In the genomic region with DNA sequence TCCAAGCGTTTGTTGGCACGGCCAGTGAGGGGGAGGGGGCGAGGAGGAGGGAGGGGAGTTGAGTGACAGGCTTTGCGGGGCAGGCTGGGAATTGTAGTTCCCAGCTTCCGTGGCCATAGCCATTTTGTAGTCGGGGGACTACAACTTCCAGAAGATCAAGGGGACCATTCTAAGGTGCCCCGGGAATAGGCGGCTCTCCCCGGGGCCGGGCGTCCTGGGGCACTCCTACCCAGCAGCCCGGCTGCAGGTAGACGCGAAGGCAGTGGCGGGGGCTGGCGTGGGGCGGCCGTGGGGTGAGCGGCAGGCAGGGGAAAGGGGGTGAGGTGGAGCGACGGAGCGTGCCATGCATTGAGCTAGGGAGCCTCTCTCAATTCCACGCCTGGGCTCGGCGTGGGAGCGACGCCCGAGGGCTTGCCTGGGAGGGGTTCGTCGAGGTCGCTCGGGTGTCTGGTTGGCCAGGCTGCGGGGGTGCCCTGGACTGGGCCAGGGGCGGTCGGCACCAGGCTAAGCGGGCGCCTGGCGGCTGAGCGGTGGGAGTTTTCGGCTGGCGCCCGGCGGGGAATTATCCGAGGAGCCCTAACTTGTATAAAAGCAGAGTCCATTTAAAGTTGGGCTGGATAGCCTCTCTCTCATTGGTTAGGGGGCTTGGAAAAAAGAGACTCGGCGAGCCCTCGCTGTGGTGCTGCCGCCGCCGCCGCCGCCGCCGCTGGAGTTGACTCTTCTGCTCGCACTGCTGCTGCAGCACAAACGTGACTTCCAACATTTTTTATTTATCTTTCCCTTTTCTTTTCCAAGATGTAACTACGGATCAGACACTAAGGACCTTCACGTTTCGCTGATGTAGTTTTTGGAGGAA, we compare ENCODE assay signal across 8 cellular contexts. TPM values are rescaled to one million over a fixed set of nuclear protein-coding genes. Genes with fewer than 3 reads are reported as not detected.
DNase-seq lines count a peak whose midpoint lies in the region; ATAC-seq, FAIRE-seq and TF ChIP-seq lines count a peak whose summit lies in the region.

Gene JARID2, plus strand, starts transcription at position 709 of the 856 bp plus-strand sequence. CDS start 471 bp downstream, outside the sequence.

- H3K4me1 Mint-ChIP-seq in WTC11 = peaks cover 51% of the 10 kb centered on the region

- peak; percentile 62 for TF ChIP-seq POLR2A in GM18951 (IDR thresholded peaks at IDR 0.05; ENCODE audit: extremely low read depth, insufficient read depth, insufficient read length)

- H3K4me3 Mint-ChIP-seq in WTC11 = peak within 1 kb of the TSS; percentile 100

- H3K27me3 ChIP-seq in bronchial epithelial cell (ENCODE audit: control insufficient read depth, insufficient read depth, low read length) (no peaks in the 10 kb centered on the region), smooth muscle cell (ENCODE audit: low read depth) (no peaks in the 10 kb centered on the region)

- H3K27ac Mint-ChIP-seq in WTC11 = peak within 1 kb of the TSS; percentile 98

- peak; percentile 60 for ATAC-seq in HG03175 (IDR thresholded peaks at IDR 0.05; ENCODE audit: unreplicated experiment)
- peak; percentile 66 for ATAC-seq in WTC11

- peak within 1 kb of the TSS; percentile 97 for H2AFZ ChIP-seq in smooth muscle cell (ENCODE audit: low read depth)

- no peaks in the 10 kb centered on the region for H3K27me3 Mint-ChIP-seq in WTC11 (ENCODE audit: low read depth)

- peaks cover 34% of the 10 kb centered on the region for H4K20me1 ChIP-seq in smooth muscle cell (ENCODE audit: low read depth)

- peak within 1 kb of the TSS; percentile 84 for H3K4me2 ChIP-seq in smooth muscle cell

- peaks cover 25% of the 10 kb centered on the region for H3F3A ChIP-seq in smooth muscle cell (ENCODE audit: low read depth)

- H3K4me3 ChIP-seq in bronchial epithelial cell (ENCODE audit: low read depth, low read length) = peak within 1 kb of the TSS; percentile 95
- H3K4me3 ChIP-seq in smooth muscle cell = peak within 1 kb of the TSS; percentile 87

- H3K36me3 Mint-ChIP-seq in WTC11 = peaks cover 26% of the 10 kb centered on the region

- H3K27ac ChIP-seq in smooth muscle cell (ENCODE audit: low read depth) = peak within 1 kb of the TSS; percentile 71

- POLR2A ChIA-PET in WTC11 (lab: Charles Lee) = interaction anchor here (0.6 to 1.2 kb wide), 2 partner anchors 34 to 72 kb away, joined by 3 read pairs; no protein-coding TSS in a partner anchor

- H3K9me3 ChIP-seq in smooth muscle cell (replicated peaks; ENCODE audit: low read depth) = no peaks in the 10 kb centered on the region

- CTCF ChIA-PET in WTC11 (lab: Charles Lee) = interaction anchor here (0.6 to 1.2 kb wide), 3 partner anchors 145 to 1034 kb away, joined by 3 to 4 read pairs (median 3); no protein-coding TSS in a partner anchor

- peak within 1 kb of the TSS; percentile 72 for H3K9ac ChIP-seq in smooth muscle cell (ENCODE audit: low read depth)

- under 1% methylated on average over 45 of the region's 59 CpGs for WGBS in smooth muscle cell (ENCODE audit: low lambda C conversion rate)

- no peak for FAIRE-seq in bronchial epithelial cell (lab: Jason Lieb, UNC)

- peaks cover 16% of the 10 kb centered on the region for H3K79me2 ChIP-seq in smooth muscle cell (ENCODE audit: low read depth)

- H3K4me1 ChIP-seq in smooth muscle cell (ENCODE audit: low read depth) = peaks cover 9% of the 10 kb centered on the region

- H3K9me3 Mint-ChIP-seq in WTC11 = no peaks in the 10 kb centered on the region

- H3K36me3 ChIP-seq in bronchial epithelial cell (ENCODE audit: control insufficient read depth, insufficient read depth, low read length) (no peaks in the 10 kb centered on the region), smooth muscle cell (ENCODE audit: low read depth) (no peaks in the 10 kb centered on the region)

- in situ Hi-C loops in GM18951 (cut with MboI; ENCODE audit: low sequenced_read_pairs, unreplicated experiment) = no loop called here

- TF ChIP-seq CTCF in WTC11 (IDR thresholded peaks at IDR 0.05) (no peak), bronchial epithelial cell (IDR thresholded peaks at IDR 0.05; ENCODE audit: insufficient read depth, low read length, severe bottlenecking) (no peak), smooth muscle cell (IDR thresholded peaks at IDR 0.05; ENCODE audit: borderline replicate concordance, insufficient read depth, poor library complexity, severe bottlenecking) (no peak)

- peak; percentile 98 for DNase-seq in AG08396 (ENCODE audit: low spot score)
- peak; percentile 91 for DNase-seq in NCI-H226
- DNase-seq in WTC11 (ENCODE audit: low spot score) = peak; percentile 96
- peak; percentile 92 for DNase-seq in bronchial epithelial cell (ENCODE audit: low read depth)
- DNase-seq in iPS-NIHi7 (ENCODE audit: extremely low spot score) = peak; percentile 87
- peak; percentile 97 for DNase-seq in smooth muscle cell (lab: John Stamatoyannopoulos, UW; ENCODE audit: unreplicated experiment)

TF ChIP-seq in WTC11, 78 proteins besides CTCF, POLR2A, EP300 and RAD21 (continues in another document):
- peak; percentile 58; the same call in 1 of the 2 replicates for TF ChIP-seq FOXP4 (CRISPR knock-in tag; IDR thresholded peaks at IDR 0.05)
- peak; percentile 31 for TF ChIP-seq FOXK1 (CRISPR knock-in tag; IDR thresholded peaks at IDR 0.05)
- peak; percentile 24; the same call in 1 of the 2 replicates for TF ChIP-seq FOXP1 (CRISPR knock-in tag; IDR thresholded peaks at IDR 0.05; ENCODE audit: borderline replicate concordance)
- peak; percentile 31; the same call in 1 of the 2 replicates for TF ChIP-seq ZNF423 (CRISPR knock-in tag; IDR thresholded peaks at IDR 0.05)
- TF ChIP-seq, protein P1, sequence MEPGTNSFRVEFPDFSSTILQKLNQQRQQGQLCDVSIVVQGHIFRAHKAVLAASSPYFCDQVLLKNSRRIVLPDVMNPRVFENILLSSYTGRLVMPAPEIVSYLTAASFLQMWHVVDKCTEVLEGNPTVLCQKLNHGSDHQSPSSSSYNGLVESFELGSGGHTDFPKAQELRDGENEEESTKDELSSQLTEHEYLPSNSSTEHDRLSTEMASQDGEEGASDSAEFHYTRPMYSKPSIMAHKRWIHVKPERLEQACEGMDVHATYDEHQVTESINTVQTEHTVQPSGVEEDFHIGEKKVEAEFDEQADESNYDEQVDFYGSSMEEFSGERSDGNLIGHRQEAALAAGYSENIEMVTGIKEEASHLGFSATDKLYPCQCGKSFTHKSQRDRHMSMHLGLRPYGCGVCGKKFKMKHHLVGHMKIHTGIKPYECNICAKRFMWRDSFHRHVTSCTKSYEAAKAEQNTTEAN (CRISPR knock-in tag; IDR thresholded peaks at IDR 0.05) = no peak
- TF ChIP-seq TEAD1 (CRISPR knock-in tag; IDR thresholded peaks at IDR 0.05) = peak; percentile 50; the same call in 1 of the 2 replicates
- no peak for TF ChIP-seq ZNF671 (CRISPR knock-in tag; IDR thresholded peaks at IDR 0.05)
- TF ChIP-seq, protein P2, sequence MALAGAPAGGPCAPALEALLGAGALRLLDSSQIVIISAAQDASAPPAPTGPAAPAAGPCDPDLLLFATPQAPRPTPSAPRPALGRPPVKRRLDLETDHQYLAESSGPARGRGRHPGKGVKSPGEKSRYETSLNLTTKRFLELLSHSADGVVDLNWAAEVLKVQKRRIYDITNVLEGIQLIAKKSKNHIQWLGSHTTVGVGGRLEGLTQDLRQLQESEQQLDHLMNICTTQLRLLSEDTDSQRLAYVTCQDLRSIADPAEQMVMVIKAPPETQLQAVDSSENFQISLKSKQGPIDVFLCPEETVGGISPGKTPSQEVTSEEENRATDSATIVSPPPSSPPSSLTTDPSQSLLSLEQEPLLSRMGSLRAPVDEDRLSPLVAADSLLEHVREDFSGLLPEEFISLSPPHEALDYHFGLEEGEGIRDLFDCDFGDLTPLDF (CRISPR knock-in tag; IDR thresholded peaks at IDR 0.05) = 0 out of 2 replicates have a peak, but pooled peaks have one; percentile 24
- TF ChIP-seq GABPB1 (CRISPR knock-in tag; IDR thresholded peaks at IDR 0.05) = 0 out of 2 replicates have a peak, but pooled peaks have one; percentile 12
- no peak for TF ChIP-seq JUN (CRISPR knock-in tag; IDR thresholded peaks at IDR 0.05)
- no peak for TF ChIP-seq CBFB (CRISPR knock-in tag; IDR thresholded peaks at IDR 0.05; ENCODE audit: low read depth)
- no peak for TF ChIP-seq NFATC4 (CRISPR knock-in tag; IDR thresholded peaks at IDR 0.05)
- peak; percentile 10; the same call in 1 of the 2 replicates for TF ChIP-seq ETV6 (CRISPR knock-in tag; IDR thresholded peaks at IDR 0.05)
- TF ChIP-seq ZNF121 (CRISPR knock-in tag; IDR thresholded peaks at IDR 0.05) = peak; percentile 40; the same call in 1 of the 2 replicates
- no peak for TF ChIP-seq ZNF396 (CRISPR knock-in tag; IDR thresholded peaks at IDR 0.05; ENCODE audit: borderline replicate concordance)
- 0 out of 2 replicates have a peak, but pooled peaks have one; percentile 5 for TF ChIP-seq USF1 (CRISPR knock-in tag; IDR thresholded peaks at IDR 0.05)

RNA-seq across cellular contexts. Expression of gene JARID2, which starts in this region (rescaled TPM):
- total RNA-seq in WTC11 (2021) (166 to 180 TPM (median 167 TPM) in 3 replicates), bronchial epithelial cell (29.2 and 40.5 TPM in 2 replicates), smooth muscle cell (10.2 TPM in 2 replicates)
- polyA plus RNA-seq in smooth muscle cell = 5.2 and 8.5 TPM in 2 replicates

Comparison
In these comparisons a context has a peak if more than half of its experiments do, and no peak if none do; other contexts are left out.
1. Peak in every context shown above with its lines: DNase-seq, ATAC-seq, H3K4me3 ChIP-seq and H3K27ac ChIP-seq.